6 cellular contexts compared by ENCODE assay signal in genomic region chr10:73731588-73732375, GRCh38. TPM values are rescaled to one million over a fixed set of nuclear protein-coding genes. Genes with fewer than 3 reads are reported as not detected.
A peak's percentile ranks its signal among the peaks of the same experiment; 100 is the strongest.
DNase-seq lines count a peak whose midpoint lies in the region; TF ChIP-seq lines count a peak whose summit lies in the region.

No MANE protein-coding gene starts in this region.

- H3K27me3 Mint-ChIP-seq in brain: peaks cover 10% of the 10 kb centered on the region

- H3K36me3 ChIP-seq in ovary: no peaks in the 10 kb centered on the region

- DNase-seq in LHCN-M2 (ENCODE audit: low read depth): peak; percentile 29
- peak in 4 of 5 donors; percentile 10 to 45 (median 36) for DNase-seq in ovary
- DNase-seq in NCI-H1436 (lab: John Stamatoyannopoulos, UW): no peak
- DNase-seq in cerebellar cortex (ENCODE audit: low spot score): no peak
- no peak for DNase-seq in EL

- no peaks in the 10 kb centered on the region for H3K27me3 ChIP-seq in ovary

- H3K4me1 ChIP-seq in ovary (ENCODE audit: insufficient read depth): peaks cover 9% of the 10 kb centered on the region

- intact Hi-C loops in ovary (cut with DNase I): no loop called here

- H3K4me1 Mint-ChIP-seq in brain: peaks cover 26% of the 10 kb centered on the region

- no peak overlapping the region for H3K4me3 ChIP-seq in ovary

- TF ChIP-seq EP300 in ovary (IDR thresholded peaks at IDR 0.05): no peak

- no peak overlapping the region for H3K27ac ChIP-seq in ovary

- H3K9me3 ChIP-seq in ovary: no peaks in the 10 kb centered on the region

- H3K4me3 Mint-ChIP-seq in brain: peak overlapping the region; percentile 76 to 100 (median 98)

- peaks cover 20% of the 10 kb centered on the region for H3K36me3 Mint-ChIP-seq in brain

- TF ChIP-seq POLR2A in ovary (IDR thresholded peaks at IDR 0.05): no peak

- H3K27ac Mint-ChIP-seq in brain: peak overlapping the region; percentile 49 to 78 (median 51)

- peaks cover 0 to 3% (median 0%) of the 10 kb centered on the region in 5 experiments for H3K9me3 Mint-ChIP-seq in brain

- TF ChIP-seq CTCF in brain (conservative IDR thresholded peaks at IDR 0.05) (no peak), ovary (IDR thresholded peaks at IDR 0.05) (no peak)

- 69 to 84% (median 78%) methylated on average over 28 to 42 of the region's 42 CpGs for WGBS in ovary, 3 donors

RNA-seq across cellular contexts. Expression of gene SEC24C, which starts 12.4 kb away (rescaled TPM):
- 66.2 and 77.2 TPM in 2 replicates for total RNA-seq in LHCN-M2 (2014; rRNA removed)
- 60.4 TPM for polyA plus RNA-seq in LHCN-M2 (2012)
- 67.7 TPM for polyA plus RNA-seq in brain (ENCODE audit: insufficient read depth, low read depth, low replicate concordance)
- total RNA-seq in ovary: 10 to 100 TPM; 30.3 to 70.4 (median 58.8) TPM
- 10 to 100 TPM; 32.2 to 60.5 TPM for polyA plus RNA-seq in ovary

RNA-seq across cellular contexts. Expression of gene AGAP5, which starts 33.9 kb away (rescaled TPM):
- total RNA-seq in LHCN-M2 (2014; rRNA removed): 1.0 and 2.5 TPM in 2 replicates
- 1.0 TPM for polyA plus RNA-seq in LHCN-M2 (2012)
- polyA plus RNA-seq in brain (ENCODE audit: insufficient read depth, low read depth, low replicate concordance): 0.41 TPM
- total RNA-seq in ovary: 10 to 100 TPM in 2 of 7 donors, 1 to 10 TPM in 5; 2.0 to 11.1 (median 8.4) TPM
- polyA plus RNA-seq in ovary: 1 to 10 TPM; 4.7 to 5.6 TPM

RNA-seq across cellular contexts. Expression of gene CHCHD1, which starts 50.1 kb away (rescaled TPM):
- total RNA-seq in LHCN-M2 (2014; rRNA removed): 32.5 and 40.1 TPM in 2 replicates
- polyA plus RNA-seq in LHCN-M2 (2012): 85.1 TPM
- 35.9 TPM for polyA plus RNA-seq in brain (ENCODE audit: insufficient read depth, low read depth, low replicate concordance)
- 10 to 100 TPM; 12.5 to 33.4 (median 16.9) TPM for total RNA-seq in ovary
- polyA plus RNA-seq in ovary: 10 to 100 TPM; 26.3 to 30.6 TPM

RNA-seq across cellular contexts. Expression of gene ZSWIM8, which starts 53.6 kb away (rescaled TPM):
- total RNA-seq in LHCN-M2 (2014; rRNA removed): 57.6 and 85.6 TPM in 2 replicates
- polyA plus RNA-seq in LHCN-M2 (2012): 66.0 TPM
- 81.2 TPM for polyA plus RNA-seq in brain (ENCODE audit: insufficient read depth, low read depth, low replicate concordance)
- 10 to 100 TPM; 56.1 to 90.7 (median 69.3) TPM for total RNA-seq in ovary
- 10 to 100 TPM; 42.7 to 80.9 TPM for polyA plus RNA-seq in ovary

Comparison
In these comparisons a context has a peak if more than half of its experiments do, and no peak if none do; other contexts are left out.
1. DNase-seq: peak in LHCN-M2 (single experiment) and ovary (4 of 5); none in NCI-H1436 (single experiment), cerebellar cortex (single experiment) and EL (single experiment).